Comparison of ENCODE assay signal across 8 cellular contexts in the genomic region with DNA sequence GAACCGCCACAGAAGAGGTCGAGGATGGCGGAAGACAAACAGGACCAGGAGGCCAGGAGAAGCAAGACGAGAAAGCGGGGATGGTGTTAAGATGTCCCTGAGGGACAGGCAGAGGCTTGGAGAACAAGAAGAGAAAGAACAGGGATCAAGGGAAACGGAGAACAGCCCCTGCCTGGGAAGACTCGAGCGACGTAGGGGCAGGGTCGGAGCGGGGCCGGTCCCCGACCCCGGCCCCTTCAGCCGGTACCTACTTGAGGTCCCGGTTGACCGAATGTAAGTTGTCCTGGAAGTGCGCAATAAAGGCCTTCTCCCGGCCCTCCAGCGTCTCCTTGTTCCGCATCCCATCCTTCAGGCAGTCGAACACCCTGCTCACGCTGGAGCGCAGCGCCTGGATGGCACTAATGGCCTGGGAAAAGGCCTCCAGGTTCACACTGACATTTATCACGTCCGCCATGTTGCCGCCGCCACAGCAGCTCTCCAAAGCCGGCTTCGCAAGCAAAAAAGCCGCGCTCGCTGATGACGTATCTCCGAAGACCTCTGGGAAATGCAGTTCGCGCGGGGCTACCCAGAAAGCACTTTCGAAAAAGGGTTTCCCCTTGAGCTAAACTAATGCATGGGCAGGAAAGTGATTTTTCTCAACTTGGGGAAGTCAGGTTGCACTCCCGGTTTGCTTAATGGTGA. TPM values are rescaled to one million over a fixed set of nuclear protein-coding genes. Genes with fewer than 3 reads are reported as not detected.
DNase-seq lines count a peak whose midpoint lies in the region; ATAC-seq and TF ChIP-seq lines count a peak whose summit lies in the region.

A gene with protein sequence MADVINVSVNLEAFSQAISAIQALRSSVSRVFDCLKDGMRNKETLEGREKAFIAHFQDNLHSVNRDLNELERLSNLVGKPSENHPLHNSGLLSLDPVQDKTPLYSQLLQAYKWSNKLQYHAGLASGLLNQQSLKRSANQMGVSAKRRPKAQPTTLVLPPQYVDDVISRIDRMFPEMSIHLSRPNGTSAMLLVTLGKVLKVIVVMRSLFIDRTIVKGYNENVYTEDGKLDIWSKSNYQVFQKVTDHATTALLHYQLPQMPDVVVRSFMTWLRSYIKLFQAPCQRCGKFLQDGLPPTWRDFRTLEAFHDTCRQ (minus strand): TSS at position 477 of the 681 bp plus-strand sequence. CDS start 23 bp downstream, at position 454.

- H3K27ac ChIP-seq in left ventricle myocardium inferior (replicated peaks) (peak within 1 kb of the TSS; percentile 75), urinary bladder (ENCODE audit: low read depth) (no peak within 1 kb of the TSS)

- H3K4me3 ChIP-seq in left ventricle myocardium inferior (peak within 1 kb of the TSS; percentile 79), urinary bladder (ENCODE audit: low read depth, low read length) (peak within 1 kb of the TSS; percentile 83)

- peak; percentile 76 for ATAC-seq in HG02763 (IDR thresholded peaks at IDR 0.05; ENCODE audit: unreplicated experiment)

- no peaks in the 10 kb centered on the region for H3K9me3 Mint-ChIP-seq in progenitor cell of endocrine pancreas (ENCODE audit: low read depth)

- peaks cover 48% of the 10 kb centered on the region for H3K4me1 ChIP-seq in left ventricle myocardium inferior
- no peaks in the 10 kb centered on the region for H3K4me1 ChIP-seq in urinary bladder (ENCODE audit: insufficient read depth)

- no peak for TF ChIP-seq CTCF in left ventricle myocardium inferior (IDR thresholded peaks at IDR 0.05; ENCODE audit: borderline replicate concordance)
- TF ChIP-seq CTCF in progenitor cell of endocrine pancreas (IDR thresholded peaks at IDR 0.05; ENCODE audit: unreplicated experiment), result no peak

- peaks cover 3% of the 10 kb centered on the region for H3K27me3 Mint-ChIP-seq in progenitor cell of endocrine pancreas

- under 1% methylated on average over 41 of the region's 41 CpGs for WGBS in urinary bladder

- H3K27ac Mint-ChIP-seq in progenitor cell of endocrine pancreas, result peak within 1 kb of the TSS; percentile 92

- TF ChIP-seq POLR2A in GM10847 (IDR thresholded peaks at IDR 0.05; ENCODE audit: extremely low read depth, insufficient read length), result peak; percentile 40

- H3K36me3 ChIP-seq in left ventricle myocardium inferior, result peaks cover 16% of the 10 kb centered on the region
- no peaks in the 10 kb centered on the region for H3K36me3 ChIP-seq in urinary bladder (ENCODE audit: insufficient read depth)

- no peaks in the 10 kb centered on the region for H3K9me3 ChIP-seq in left ventricle myocardium inferior (replicated peaks)

- DNase-seq in NCI-H1694 (lab: John Stamatoyannopoulos, UW), result peak; percentile 79
- DNase-seq in amniotic epithelial cell (ENCODE audit: low read depth), result peak; percentile 87
- peak; percentile 94 for DNase-seq in left ventricle myocardium inferior
- peak; percentile 76 for DNase-seq in progenitor cell of endocrine pancreas (ENCODE audit: low spot score, unreplicated experiment)

- peak within 1 kb of the TSS; percentile 91 for H3K4me3 Mint-ChIP-seq in progenitor cell of endocrine pancreas (ENCODE audit: low read depth)

- peaks cover 7% of the 10 kb centered on the region for H3K27me3 ChIP-seq in left ventricle myocardium inferior (ENCODE audit: low read depth)

- H3K4me1 Mint-ChIP-seq in progenitor cell of endocrine pancreas (ENCODE audit: low read depth), result peaks cover 17% of the 10 kb centered on the region

- peaks cover 5% of the 10 kb centered on the region for H3K36me3 Mint-ChIP-seq in progenitor cell of endocrine pancreas (ENCODE audit: insufficient read depth)

- intact Hi-C loops in T-helper 1 cell treated with Interleukin-12 subunit alpha and Interleukin-12 subunit beta and Interleukin-4 antibody, amounts not matched to agents 30 ng/mL and 1 ng/mL, for 36 hours (cut with micrococcal nuclease), result loop anchor here (1.0 to 10.0 kb wide), 8 partner anchors 73 to 865 kb away; a partner anchor contains a TSS
- intact Hi-C loops in left ventricle myocardium inferior (cut with micrococcal nuclease), result no loop called here

RNA-seq across cellular contexts. Expression of the gene that starts here (rescaled TPM):
- total RNA-seq in T-helper 1 cell treated with Interleukin-12 subunit alpha and Interleukin-12 subunit beta and Interleukin-4 antibody, amounts not matched to agents 30 ng/mL and 1 ng/mL, for 36 hours, result 29.5 and 32.5 TPM in 2 replicates
- 16.3 TPM for total RNA-seq in left ventricle myocardium inferior
- 25.1 and 28.2 TPM in 2 replicates for total RNA-seq in progenitor cell of endocrine pancreas
- total RNA-seq in urinary bladder, result 7.7 TPM
- 26.6 TPM for polyA plus RNA-seq in urinary bladder
